ENCODE assay signal across 21 cellular contexts in genomic region chr9:30575218-30575617, GRCh38.
"Had no signal": no experiment of that assay in that cellular context is flagged by ENCODE, and none has a peak within 500 bp of the region (broad histone marks: within the 10 kb centered on the region; RNA-seq: fewer than 3 reads in every experiment).

No MANE protein-coding gene starts in this region.

- H3K36me3 ChIP-seq: brain microvascular endothelial cell, heart left ventricle, neutrophil, pancreas, right atrium auricular region, upper lobe of left lung had no signal

- DNase-seq: activated B cell treated with CpG ODN at 0.5 μM for 24 hours; activated CD8-positive, alpha-beta memory T cell treated with anti-CD3 and anti-CD28 coated beads, Interleukin-2, amount 10 ng/mL, durations not matched to agents 7 days and 5 days; activated CD8-positive, alpha-beta T cell treated with anti-CD3 and anti-CD28 coated beads, Interleukin-2, amount 10 ng/mL, durations not matched to agents 7 days and 5 days; activated effector memory CD4-positive, alpha-beta T cell treated with Interleukin-2 at 50 U/mL for 16 hours; activated naive CD4-positive, alpha-beta T cell treated with anti-CD3 and anti-CD28 coated beads for 36 hours; activated naive CD8-positive, alpha-beta T cell treated with anti-CD3 and anti-CD28 coated beads for 36 hours; brain microvascular endothelial cell; caudate nucleus; endodermal cell; foreskin keratinocyte; kidney glomerular epithelial cell; mesendoderm; T-helper 1 cell had no signal

- H3K4me3 ChIP-seq: heart left ventricle, lung, pancreas, right atrium auricular region, upper lobe of left lung had no signal

- ATAC-seq: activated CD8-positive, alpha-beta memory T cell treated with anti-CD3 and anti-CD28 coated beads, Interleukin-2, amount 10 ng/mL, durations not matched to agents 7 days and 5 days; activated CD8-positive, alpha-beta T cell treated with anti-CD3 and anti-CD28 coated beads, Interleukin-2, amount 10 ng/mL, durations not matched to agents 7 days and 5 days; esophagus mucosa; foreskin keratinocyte; heart left ventricle; left lobe of liver; pancreas had no signal

- H3K4me1 ChIP-seq: foreskin keratinocyte, heart left ventricle, pancreas, right atrium auricular region, upper lobe of left lung had no signal

- H3K9me3 ChIP-seq: neutrophil, pancreas, right atrium auricular region, upper lobe of left lung had no signal

- H3K27ac ChIP-seq: brain microvascular endothelial cell, foreskin keratinocyte, heart left ventricle, neutrophil, pancreas, right atrium auricular region, upper lobe of left lung had no signal

- H3K27me3 ChIP-seq: brain microvascular endothelial cell, foreskin keratinocyte, heart left ventricle, neutrophil, pancreas, right atrium auricular region, upper lobe of left lung had no signal
